Comparison of ENCODE assay signal across 17 cellular contexts in the genomic region with DNA sequence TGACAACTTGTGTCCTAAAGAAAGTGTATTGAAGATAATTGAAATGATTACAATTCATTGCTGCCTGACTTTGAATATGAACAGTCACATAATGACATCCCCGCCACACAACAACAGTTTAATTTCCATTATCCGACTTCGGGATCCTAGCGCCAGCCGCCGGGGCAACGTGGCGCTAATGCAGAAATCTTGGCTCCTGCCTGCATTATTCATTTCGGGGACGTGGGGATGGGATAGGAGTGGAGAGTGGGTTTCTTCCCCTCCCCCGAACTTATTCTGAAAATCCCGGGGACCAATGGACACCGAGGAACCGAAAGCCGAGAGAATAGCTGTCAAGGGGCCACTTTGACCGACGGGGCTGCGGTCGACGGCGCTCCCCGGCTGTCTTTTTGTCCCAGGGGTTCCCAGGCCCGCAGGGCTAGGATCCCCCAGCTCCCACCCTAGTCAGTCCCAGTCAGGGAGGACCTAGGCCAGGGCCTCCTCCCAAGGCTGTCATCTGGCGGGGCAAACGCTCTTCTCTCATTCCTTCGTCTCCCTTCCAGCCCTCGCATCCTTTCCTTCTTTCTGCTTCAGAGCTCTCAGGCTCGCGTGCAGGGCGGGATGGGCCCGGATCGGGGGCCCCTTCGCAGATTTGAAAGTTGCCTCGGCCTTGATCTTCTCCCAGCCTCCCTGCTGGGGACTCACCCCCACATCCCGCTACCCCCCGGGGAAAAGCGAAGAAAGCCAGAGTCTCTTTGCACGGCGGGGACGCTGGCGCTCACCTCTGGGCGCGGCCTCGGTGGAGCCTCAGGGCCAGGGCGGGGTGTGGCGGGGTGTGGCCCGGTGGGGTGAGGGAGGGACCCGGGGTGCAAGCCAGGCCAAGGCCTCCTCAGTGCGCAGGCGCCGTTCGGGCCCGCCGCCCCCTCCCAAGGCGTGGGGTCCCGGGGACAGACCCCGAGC. TPM values are rescaled to one million over a fixed set of nuclear protein-coding genes. Genes with fewer than 3 reads are reported as not detected.
A peak's percentile ranks its signal among the peaks of the same experiment; 100 is the strongest.
DNase-seq lines count a peak whose midpoint lies in the region; FAIRE-seq and TF ChIP-seq lines count a peak whose summit lies in the region.
"Had no signal": no experiment of that assay in that cellular context is flagged by ENCODE, and none has a peak within 500 bp of the region (broad histone marks: within the 10 kb centered on the region; RNA-seq: fewer than 3 reads in every experiment).

No MANE protein-coding gene starts in this region.

- H3K36me3 ChIP-seq in A673 (ENCODE audit: insufficient read depth, low read length, poor library complexity, severe bottlenecking) (no peaks in the 10 kb centered on the region), kidney (ENCODE audit: control insufficient read depth in 1 of 2, insufficient read depth in 2 of 2, low read length in 2 of 2) (no peaks in the 10 kb centered on the region)
- H3K36me3 ChIP-seq: thyroid gland had no signal

- H3K9me3 ChIP-seq in A673 (ENCODE audit: low read depth, low read length, poor library complexity, severe bottlenecking), result no peaks in the 10 kb centered on the region
- no peaks in the 10 kb centered on the region for H3K9me3 ChIP-seq in kidney (ENCODE audit: control insufficient read depth in 1 of 2, low read length in 2 of 2)
- H3K9me3 ChIP-seq: thyroid gland had no signal

- intact Hi-C loops in A673 (cut with micrococcal nuclease; ENCODE audit: unreplicated experiment), result no loop called here
- intact Hi-C loops in kidney (cut with DNase I), result no loop called here

- FAIRE-seq in kidney (lab: Jason Lieb, UNC), result no peak
- FAIRE-seq: GM12878 had no signal

- H3K27ac ChIP-seq in A673 (ENCODE audit: low read depth, low read length, poor library complexity, severe bottlenecking), result no peak overlapping the region
- H3K27ac ChIP-seq in kidney (ENCODE audit: low read depth in 2 of 2, low read length in 2 of 2), result no peak overlapping the region
- H3K27ac ChIP-seq: thyroid gland had no signal

- CTCF ChIA-PET in A673 (lab: Charles Lee), result interaction anchor here (0.5 to 0.7 kb wide), 2 partner anchors 10 to 69 kb away, joined by 3 to 9 read pairs; no protein-coding TSS in a partner anchor

- in situ Hi-C loops in GM13976 (cut with MboI; ENCODE audit: low sequenced_read_pairs, unreplicated experiment), result no loop called here

- H3K4me1 ChIP-seq in A673 (ENCODE audit: insufficient read depth, low read length, poor library complexity, severe bottlenecking) (peaks cover 19% of the 10 kb centered on the region), kidney (ENCODE audit: control insufficient read depth in 1 of 2, insufficient read depth in 1 of 2, low read depth in 1 of 2, low read length in 2 of 2) (no peaks in the 10 kb centered on the region)

- H3K4me3 ChIP-seq in A673 (ENCODE audit: low read depth, low read length, poor library complexity, severe bottlenecking) (peak overlapping the region; percentile 1), kidney (ENCODE audit: low read length in 2 of 2) (no peak overlapping the region)
- H3K4me3 ChIP-seq: GM12878, thyroid gland had no signal

- H3K27me3 ChIP-seq in A673 (replicated peaks; ENCODE audit: insufficient read depth, low read depth, low read length, poor library complexity), result peaks cover 100% of the 10 kb centered on the region

- no TSS peak for BruUV-seq in A673 (replicated peaks; lab: Mats Ljungman, UMichigan)

- TF ChIP-seq CTCF in A673 (conservative IDR thresholded peaks at IDR 0.05; ENCODE audit: low read depth, low read length) (no peak), GM13976 (IDR thresholded peaks at IDR 0.05; ENCODE audit: borderline replicate concordance, control extremely low read depth, extremely low read depth, insufficient read depth, missing control alignments) (no peak), kidney (IDR thresholded peaks at IDR 0.05; ENCODE audit: borderline replicate concordance, extremely low read depth, insufficient read depth) (no peak)

- H3K9ac ChIP-seq in kidney (ENCODE audit: low read length in 2 of 2), result no peak overlapping the region

- DNase-seq in A673 (ENCODE audit: low spot score) (peak; percentile 56), GM13976 (ENCODE audit: low spot score) (peak; percentile 39), cerebellum (ENCODE audit: low spot score) (peak; percentile 64), kidney (peak; percentile 66), mesenteric fat pad (ENCODE audit: low spot score) (no peak), DMS53 (lab: John Stamatoyannopoulos, UW) (no peak), NCI-H2196 (lab: John Stamatoyannopoulos, UW; ENCODE audit: unreplicated experiment) (no peak)
- DNase-seq in activated CD4-positive, alpha-beta T cell treated with anti-CD3 and anti-CD28 coated beads for 48 hours, result no peak
- DNase-seq: AML-193, DMS79 treated with DMSO at 0.1 percent for 48 hours, foreskin melanocyte, KBM-7, PC-3, SW 1271, thyroid gland had no signal

- POLR2A ChIA-PET in A673 (lab: Charles Lee; ENCODE audit: low non-redundant PET), result no interaction called here

RNA-seq across cellular contexts. Expression of gene PAX6, which starts 14.6 kb away (rescaled TPM):
- total RNA-seq in A673 (2021) (22.4 and 33.9 TPM in 2 replicates), cerebellum (165 TPM), kidney (not detected), mesenteric fat pad (0.32 TPM)
- not detected for polyA plus RNA-seq in kidney (ENCODE audit: insufficient read depth, low read depth, low replicate concordance)
- total RNA-seq: activated T-helper 17 cell treated with anti-CD3 and anti-CD28 coated beads, Interleukin-2, amount 50 U/mL, for 72 hours; thyroid gland had no signal

Comparison
In these comparisons a context has a peak if more than half of its experiments do, and no peak if none do; other contexts are left out.
1. DNase-seq: peak in A673 (single experiment), GM13976 (single experiment), cerebellum (single experiment) and kidney (single experiment); none in mesenteric fat pad (single experiment), activated CD4-positive, alpha-beta T cell treated with anti-CD3 and anti-CD28 coated beads for 48 hours (single experiment), DMS53 (single experiment) and NCI-H2196 (single experiment).
2. RNA of gene PAX6, which starts 14.6 kb away (total RNA-seq): 165 TPM in cerebellum (single experiment) and 22.4 to 33.9 TPM in A673; 0.32 TPM in mesenteric fat pad (single experiment) and not detected in kidney (single experiment); every median in the first group is over 10 times any median in the second.